ENCODE assay signal across 11 cellular contexts in the genomic region with DNA sequence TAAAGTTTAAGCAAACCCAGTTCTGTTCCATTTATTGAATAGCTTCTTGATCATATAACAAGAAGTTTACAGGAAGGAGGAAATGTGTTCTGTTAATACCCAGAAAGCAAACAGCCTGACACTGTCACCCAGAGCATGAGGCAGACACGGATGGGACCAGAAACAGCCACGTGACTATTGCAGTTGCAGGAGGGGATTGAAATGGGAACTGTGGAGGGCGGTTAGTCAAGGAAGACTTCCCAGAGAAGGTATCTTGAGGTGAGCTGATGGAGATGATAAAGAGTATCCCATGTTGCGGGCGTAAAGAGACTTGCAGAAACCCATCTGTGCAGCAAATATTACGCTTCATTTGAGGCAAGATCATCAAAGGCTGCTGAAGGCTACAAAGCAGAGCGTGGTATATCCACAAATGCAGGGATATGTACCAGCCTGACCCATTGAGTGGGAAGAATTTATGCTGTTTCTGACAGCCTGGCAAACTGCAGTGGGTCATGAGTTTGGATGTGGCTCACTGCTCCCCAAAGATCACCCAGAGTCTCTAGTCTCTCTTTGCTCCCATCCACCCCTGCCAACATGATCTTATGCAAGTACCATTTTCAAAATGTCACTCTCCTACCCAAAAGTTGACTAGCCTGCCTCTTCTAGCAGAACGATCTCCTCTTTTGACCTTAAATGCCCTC. TPM values are rescaled to one million over a fixed set of nuclear protein-coding genes. Genes with fewer than 3 reads are reported as not detected.
"Had no signal": no experiment of that assay in that cellular context is flagged by ENCODE, and none has a peak within 500 bp of the region (broad histone marks: within the 10 kb centered on the region; RNA-seq: fewer than 3 reads in every experiment).

No MANE protein-coding gene starts in this region.

- ATAC-seq: GM23338, HCT116 had no signal

- H3K36me3 ChIP-seq: HAP-1 had no signal

- FAIRE-seq: H1, H54 had no signal

- H3K27ac ChIP-seq: GM23248 had no signal

- H3K4me1 ChIP-seq: HAP-1 had no signal

- H3K9me3 ChIP-seq: HAP-1 had no signal

- H3K4me3 ChIP-seq: GM23248, GM23338, HAP-1 had no signal

- DNase-seq: GM23248, GOT3, H7, H9, HFFc6 had no signal

RNA-seq across cellular contexts. Expression of gene KRT76, which starts 20.7 kb away (rescaled TPM):
- total RNA-seq: GM23248, GM23338, H1, H4, H7, H9, HFFc6 had no signal

RNA-seq across cellular contexts. Expression of gene KRT3, which starts 39.5 kb away (rescaled TPM):
- total RNA-seq: GM23248, GM23338, H1, H4, H7, H9, HFFc6 had no signal

RNA-seq across cellular contexts. Expression of gene KRT77, which starts 53.1 kb away (rescaled TPM):
- total RNA-seq: GM23248, GM23338, H1, H4, H7, H9, HFFc6 had no signal

RNA-seq across cellular contexts. Expression of gene KRT4, which starts 57.5 kb away (rescaled TPM):
- total RNA-seq: GM23338, H1, H4, H7, H9 had no signal
